In genomic region chr9:111038336-111039202, GRCh38 we compare ENCODE assay signal across 8 cellular contexts. TPM values are rescaled to one million over a fixed set of nuclear protein-coding genes. Genes with fewer than 3 reads are reported as not detected.
A peak's percentile ranks its signal among the peaks of the same experiment; 100 is the strongest.
DNase-seq lines count a peak whose midpoint lies in the region; ATAC-seq and TF ChIP-seq lines count a peak whose summit lies in the region.

TSS of gene LPAR1 (minus strand) at chr9:111038470. CDS start at chr9:110972117, 66,353 bp downstream.

- intact Hi-C loops in OCI-LY7 (cut with micrococcal nuclease; ENCODE audit: unreplicated experiment) = no loop called here

- peak in 1 of 2 donors; percentile 7 for TF ChIP-seq POLR2A in gastroesophageal sphincter (IDR thresholded peaks at IDR 0.05)

- no peaks in the 10 kb centered on the region for H3K79me2 ChIP-seq in OCI-LY7 (ENCODE audit: insufficient read depth, low read depth, low read length)

- DNase-seq in Caki2 (ENCODE audit: low read depth) = peak; percentile 79
- DNase-seq in HEK293T (ENCODE audit: extremely low spot score) = peak; percentile 42
- DNase-seq in neural crest cell (ENCODE audit: low read depth, low spot score) = peak; percentile 52
- no peak for DNase-seq in OCI-LY7 (ENCODE audit: low spot score)
- no peak for DNase-seq in NCI-H1694 treated with DMSO at 0.1 percent for 48 hours (lab: John Stamatoyannopoulos, UW)
- DNase-seq in NCI-H1436 (lab: John Stamatoyannopoulos, UW) = no peak

- H3K36me3 ChIP-seq in gastroesophageal sphincter (no peaks in the 10 kb centered on the region), OCI-LY7 (ENCODE audit: insufficient read depth, low read length) (no peaks in the 10 kb centered on the region)

- WGBS in gastroesophageal sphincter (ENCODE audit: low coverage in 1 of 2), 2 donors = 0 to 3% methylated on average over 7 to 12 of the region's 71 CpGs

- H3K4me1 ChIP-seq in gastroesophageal sphincter (peaks cover 0 to 23% (median 0%) of the 10 kb centered on the region in 3 donors), OCI-LY7 (ENCODE audit: insufficient read depth, low read length, poor library complexity, severe bottlenecking) (no peaks in the 10 kb centered on the region)

- no peaks in the 10 kb centered on the region for H3K9me2 ChIP-seq in OCI-LY7 (ENCODE audit: insufficient read depth, low read length)

- H3K27ac Mint-ChIP-seq in neural crest cell (ENCODE audit: unreplicated experiment) = peak within 1 kb of the TSS; percentile 83

- POLR2A ChIA-PET in HEK293T (lab: Yijun Ruan, JAX) (interaction anchor here (1.0 kb wide), 1 partner anchor 44 kb away, joined by 3 read pairs; no protein-coding TSS in a partner anchor), OCI-LY7 (lab: Charles Lee) (no interaction called here)

- H3K4me2 ChIP-seq in OCI-LY7 (ENCODE audit: low read length) = no peak within 1 kb of the TSS

- H3K27me3 ChIP-seq in gastroesophageal sphincter = peaks cover 48% of the 10 kb centered on the region

- H3K9me3 Mint-ChIP-seq in neural crest cell = no peaks in the 10 kb centered on the region

- CTCF ChIA-PET in HEK293T (lab: Yijun Ruan, JAX) (no interaction called here), OCI-LY7 (lab: Charles Lee; ENCODE audit: unreplicated experiment) (no interaction called here)

- no TSS peak for BruUV-seq in OCI-LY7 (replicated peaks; lab: Mats Ljungman, UMichigan)

- no peak within 1 kb of the TSS for H2AFZ ChIP-seq in OCI-LY7 (ENCODE audit: low read length)

- H3K4me1 Mint-ChIP-seq in neural crest cell = peaks cover 29% of the 10 kb centered on the region

- peaks cover 56% of the 10 kb centered on the region for H3K27me3 Mint-ChIP-seq in neural crest cell (ENCODE audit: low read depth)

- H3K9me3 ChIP-seq in gastroesophageal sphincter (no peaks in the 10 kb centered on the region), OCI-LY7 (ENCODE audit: low read length) (no peaks in the 10 kb centered on the region)

- H3K4me3 Mint-ChIP-seq in neural crest cell = peak within 1 kb of the TSS; percentile 94

- H3K4me3 ChIP-seq in gastroesophageal sphincter (peak within 1 kb of the TSS; percentile 52 to 72), OCI-LY7 (ENCODE audit: low read depth, low read length, poor library complexity, severe bottlenecking) (no peak within 1 kb of the TSS)

- in situ Hi-C loops in Caki2 (cut with HindIII; ENCODE audit: low pct_unique_long_range_greater_than_20kb, low sequenced_read_pairs) = no loop called here

- no peak for TF ChIP-seq EP300 in gastroesophageal sphincter (IDR thresholded peaks at IDR 0.05)

- H3K36me3 Mint-ChIP-seq in neural crest cell (ENCODE audit: low read depth) = no peaks in the 10 kb centered on the region

- peak; percentile 63 for ATAC-seq in gastroesophageal sphincter

- TF ChIP-seq CTCF in VCaP (conservative IDR thresholded peaks at IDR 0.05) (no peak), gastroesophageal sphincter (IDR thresholded peaks at IDR 0.05) (no peak), neural crest cell (conservative IDR thresholded peaks at IDR 0.05) (no peak), OCI-LY7 (conservative IDR thresholded peaks at IDR 0.05; ENCODE audit: low read length) (no peak)

- H3K27ac ChIP-seq in VCaP = peak within 1 kb of the TSS; percentile 65
- H3K27ac ChIP-seq in gastroesophageal sphincter = peak within 1 kb of the TSS; percentile 54 to 88 (median 86)
- no peak within 1 kb of the TSS for H3K27ac ChIP-seq in OCI-LY7 (ENCODE audit: low read depth, low read length, poor library complexity, severe bottlenecking)

- no peaks in the 10 kb centered on the region for H4K20me1 ChIP-seq in OCI-LY7 (ENCODE audit: insufficient read depth, low read length)

TF ChIP-seq in HEK293T, 16 proteins besides CTCF, POLR2A, EP300 and RAD21:
- TF ChIP-seq LEF1 (IDR thresholded peaks at IDR 0.05; ENCODE audit: borderline replicate concordance) (no peak), NFRKB (IDR thresholded peaks at IDR 0.05) (no peak), L3MBTL2 (conservative IDR thresholded peaks at IDR 0.05) (no peak), ELF4 (IDR thresholded peaks at IDR 0.05) (no peak), SUZ12 (IDR thresholded peaks at IDR 0.05) (no peak), BHLHE40 (IDR thresholded peaks at IDR 0.05; ENCODE audit: borderline replicate concordance) (no peak), CTBP1 (IDR thresholded peaks at IDR 0.05; ENCODE audit: borderline replicate concordance) (no peak), FOXA1 (IDR thresholded peaks at IDR 0.05) (no peak), TARDBP (IDR thresholded peaks at IDR 0.05) (no peak), SP1 (IDR thresholded peaks at IDR 0.05) (no peak), FOXK2 (IDR thresholded peaks at IDR 0.05) (no peak)

RNA-seq across cellular contexts. Expression of gene LPAR1, which starts in this region (rescaled TPM):
- total RNA-seq in Caki2 (2014; rRNA removed; shearing (Covaris generic); ENCODE audit: low replicate concordance) = 28.2 and 36.2 TPM in 2 replicates
- 10 to 100 TPM; 27.1 to 65.4 (median 47.6) TPM for total RNA-seq in gastroesophageal sphincter
- total RNA-seq in neural crest cell = 10.2 and 11.3 TPM in 2 replicates
- not detected in 2 replicates for total RNA-seq in OCI-LY7 (2014; rRNA removed; shearing (Covaris generic))
- total RNA-seq in OCI-LY7 (2022) = not detected in 2 replicates

Comparison
In these comparisons a context has a peak if more than half of its experiments do, and no peak if none do; other contexts are left out.
1. RNA of gene LPAR1 (total RNA-seq): 27.1 to 65.4 TPM in gastroesophageal sphincter, 28.2 to 36.2 TPM in Caki2 and 10.2 to 11.3 TPM in neural crest cell; not detected in OCI-LY7; every median in the first group is over 10 times any median in the second.
2. DNase-seq: peak in Caki2 (single experiment), HEK293T (single experiment) and neural crest cell (single experiment); none in OCI-LY7 (single experiment), NCI-H1694 treated with DMSO at 0.1 percent for 48 hours (single experiment) and NCI-H1436 (single experiment).